1 cellular context compared by ENCODE assay signal in the genomic region with DNA sequence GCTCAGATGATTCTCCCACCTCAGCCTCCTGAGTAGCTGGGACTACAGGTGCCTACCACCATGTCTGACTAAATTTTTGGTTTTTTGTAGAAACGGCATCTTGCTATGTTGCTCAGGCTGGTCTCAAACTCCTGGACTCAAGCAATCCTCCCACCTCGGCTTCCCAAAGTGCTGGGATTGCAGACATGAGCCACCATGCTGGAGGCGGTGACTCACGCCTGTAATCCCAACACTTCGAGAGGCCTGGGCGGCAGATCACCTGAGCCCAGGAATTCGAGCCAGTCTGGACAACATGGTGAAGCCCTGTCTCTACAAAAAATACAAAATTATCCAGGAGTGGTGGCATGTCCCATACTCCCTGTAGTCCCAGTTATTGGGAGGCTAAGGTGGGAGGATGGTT. TPM values are rescaled to one million over a fixed set of nuclear protein-coding genes. Genes with fewer than 3 reads are reported as not detected.
"Had no signal": no experiment of that assay in that cellular context is flagged by ENCODE, and none has a peak within 500 bp of the region (broad histone marks: within the 10 kb centered on the region; RNA-seq: fewer than 3 reads in every experiment).

No MANE protein-coding gene starts in this region.

RNA-seq across cellular contexts. Expression of a gene that starts 4.4 kb away (rescaled TPM):
- total RNA-seq: Right ventricle myocardium superior had no signal
